Comparison of ENCODE assay signal across 10 cellular contexts in genomic region chr2:216849987-216850386, GRCh38. TPM values are rescaled to one million over a fixed set of nuclear protein-coding genes. Genes with fewer than 3 reads are reported as not detected.
DNase-seq lines count a peak whose midpoint lies in the region; ATAC-seq, FAIRE-seq and TF ChIP-seq lines count a peak whose summit lies in the region.
"Had no signal": no experiment of that assay in that cellular context is flagged by ENCODE, and none has a peak within 500 bp of the region (broad histone marks: within the 10 kb centered on the region; RNA-seq: fewer than 3 reads in every experiment).

No MANE protein-coding gene starts in this region.

- H3K27ac Mint-ChIP-seq in activated naive CD4-positive, alpha-beta T cell treated with anti-CD3 and anti-CD28 coated beads for 36 hours, result no peak overlapping the region

- intact Hi-C loops in activated naive CD4-positive, alpha-beta T cell treated with anti-CD3 and anti-CD28 coated beads for 36 hours (cut with micrococcal nuclease), result loop anchor here (5.0 to 10.0 kb wide), 3 partner anchors 158 to 765 kb away; no protein-coding TSS in a partner anchor

- no peak for ATAC-seq in SK-N-SH treated with all-trans-retinoic acid at 6 μM for 48 hours
- ATAC-seq in GM21381 (IDR thresholded peaks at IDR 0.05; ENCODE audit: unreplicated experiment), result no peak

- CTCF ChIA-PET in activated naive CD4-positive, alpha-beta T cell treated with anti-CD3 and anti-CD28 coated beads for 36 hours (lab: Charles Lee), result no interaction called here

- FAIRE-seq in urothelium cell line (lab: Jason Lieb, UNC), result no peak

- no peaks in the 10 kb centered on the region for H3K27me3 Mint-ChIP-seq in activated naive CD4-positive, alpha-beta T cell treated with anti-CD3 and anti-CD28 coated beads for 36 hours (ENCODE audit: low read depth)

- DNase-seq in activated naive CD4-positive, alpha-beta T cell treated with anti-CD3 and anti-CD28 coated beads for 36 hours, result peak; percentile 53
- DNase-seq in activated naive CD4-positive, alpha-beta T cell treated with anti-CD3 and anti-CD28 coated beads, Interleukin-2, amount 50 U/mL, for 16 hours, result no peak
- peak in 51 of 56 donors; percentile 6 to 82 (median 46) for DNase-seq in amygdala (lab: John Stamatoyannopoulos, UW)
- DNase-seq in medulla oblongata (ENCODE audit: extremely low spot score), result peak; percentile 85
- peak; percentile 73 for DNase-seq in urothelium cell line (ENCODE audit: low spot score)
- no peak for DNase-seq in HK-2 (ENCODE audit: unreplicated experiment)

- no peaks in the 10 kb centered on the region for H3K36me3 Mint-ChIP-seq in activated naive CD4-positive, alpha-beta T cell treated with anti-CD3 and anti-CD28 coated beads for 36 hours (ENCODE audit: low read depth)

- H3K4me1 Mint-ChIP-seq in activated naive CD4-positive, alpha-beta T cell treated with anti-CD3 and anti-CD28 coated beads for 36 hours (ENCODE audit: low read depth), result peaks cover 15% of the 10 kb centered on the region

- H3K4me3 Mint-ChIP-seq in activated naive CD4-positive, alpha-beta T cell treated with anti-CD3 and anti-CD28 coated beads for 36 hours, result no peak overlapping the region

- H3K9me3 Mint-ChIP-seq in activated naive CD4-positive, alpha-beta T cell treated with anti-CD3 and anti-CD28 coated beads for 36 hours, result no peaks in the 10 kb centered on the region

TF ChIP-seq in SK-N-SH treated with all-trans-retinoic acid at 6 μM for 48 hours, 23 proteins besides CTCF, POLR2A, EP300 and RAD21:
- TF ChIP-seq ZFP3 (CRISPR knock-in tag; IDR thresholded peaks at IDR 0.05) (no peak), ARNTL (CRISPR knock-in tag; IDR thresholded peaks at IDR 0.05; ENCODE audit: borderline replicate concordance, low read depth) (no peak), BACH2 (CRISPR knock-in tag; IDR thresholded peaks at IDR 0.05; ENCODE audit: borderline replicate concordance) (no peak), ZNF8 (CRISPR knock-in tag; IDR thresholded peaks at IDR 0.05) (no peak), ISL1 (CRISPR knock-in tag; IDR thresholded peaks at IDR 0.05) (no peak), OSR1 (CRISPR knock-in tag; IDR thresholded peaks at IDR 0.05) (no peak), TCF4 (CRISPR knock-in tag; IDR thresholded peaks at IDR 0.05; ENCODE audit: borderline replicate concordance) (no peak), CSRNP3 (CRISPR knock-in tag; IDR thresholded peaks at IDR 0.05) (no peak), PPARA (CRISPR knock-in tag; IDR thresholded peaks at IDR 0.05; ENCODE audit: borderline replicate concordance) (no peak)
- TF ChIP-seq, protein P1, sequence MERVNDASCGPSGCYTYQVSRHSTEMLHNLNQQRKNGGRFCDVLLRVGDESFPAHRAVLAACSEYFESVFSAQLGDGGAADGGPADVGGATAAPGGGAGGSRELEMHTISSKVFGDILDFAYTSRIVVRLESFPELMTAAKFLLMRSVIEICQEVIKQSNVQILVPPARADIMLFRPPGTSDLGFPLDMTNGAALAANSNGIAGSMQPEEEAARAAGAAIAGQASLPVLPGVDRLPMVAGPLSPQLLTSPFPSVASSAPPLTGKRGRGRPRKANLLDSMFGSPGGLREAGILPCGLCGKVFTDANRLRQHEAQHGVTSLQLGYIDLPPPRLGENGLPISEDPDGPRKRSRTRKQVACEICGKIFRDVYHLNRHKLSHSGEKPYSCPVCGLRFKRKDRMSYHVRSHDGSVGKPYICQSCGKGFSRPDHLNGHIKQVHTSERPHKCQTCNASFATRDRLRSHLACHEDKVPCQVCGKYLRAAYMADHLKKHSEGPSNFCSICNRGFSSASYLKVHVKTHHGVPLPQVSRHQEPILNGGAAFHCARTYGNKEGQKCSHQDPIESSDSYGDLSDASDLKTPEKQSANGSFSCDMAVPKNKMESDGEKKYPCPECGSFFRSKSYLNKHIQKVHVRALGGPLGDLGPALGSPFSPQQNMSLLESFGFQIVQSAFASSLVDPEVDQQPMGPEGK (CRISPR knock-in tag; IDR thresholded peaks at IDR 0.05; ENCODE audit: borderline replicate concordance), result no peak
- TF ChIP-seq, protein P2, sequence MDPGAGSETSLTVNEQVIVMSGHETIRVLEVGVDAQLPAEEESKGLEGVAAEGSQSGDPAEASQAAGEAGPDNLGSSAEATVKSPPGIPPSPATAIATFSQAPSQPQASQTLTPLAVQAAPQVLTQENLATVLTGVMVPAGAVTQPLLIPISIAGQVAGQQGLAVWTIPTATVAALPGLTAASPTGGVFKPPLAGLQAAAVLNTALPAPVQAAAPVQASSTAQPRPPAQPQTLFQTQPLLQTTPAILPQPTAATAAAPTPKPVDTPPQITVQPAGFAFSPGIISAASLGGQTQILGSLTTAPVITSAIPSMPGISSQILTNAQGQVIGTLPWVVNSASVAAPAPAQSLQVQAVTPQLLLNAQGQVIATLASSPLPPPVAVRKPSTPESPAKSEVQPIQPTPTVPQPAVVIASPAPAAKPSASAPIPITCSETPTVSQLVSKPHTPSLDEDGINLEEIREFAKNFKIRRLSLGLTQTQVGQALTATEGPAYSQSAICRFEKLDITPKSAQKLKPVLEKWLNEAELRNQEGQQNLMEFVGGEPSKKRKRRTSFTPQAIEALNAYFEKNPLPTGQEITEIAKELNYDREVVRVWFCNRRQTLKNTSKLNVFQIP (CRISPR knock-in tag; IDR thresholded peaks at IDR 0.05; ENCODE audit: borderline replicate concordance, low read depth), result no peak

RNA-seq across cellular contexts. Expression of gene TNP1, which starts 9.9 kb away (rescaled TPM):
- total RNA-seq in activated naive CD4-positive, alpha-beta T cell treated with anti-CD3 and anti-CD28 coated beads for 36 hours, result not detected
- total RNA-seq: fibroblast of villous mesenchyme, thoracic aorta had no signal

Comparison
In these comparisons a context has a peak if more than half of its experiments do, and no peak if none do; other contexts are left out.
1. DNase-seq: peak in activated naive CD4-positive, alpha-beta T cell treated with anti-CD3 and anti-CD28 coated beads for 36 hours (single experiment), amygdala (51 of 56), medulla oblongata (single experiment) and urothelium cell line (single experiment); none in activated naive CD4-positive, alpha-beta T cell treated with anti-CD3 and anti-CD28 coated beads, Interleukin-2, amount 50 U/mL, for 16 hours (single experiment) and HK-2 (single experiment).